Comparison of ENCODE assay signal across 8 cellular contexts in genomic region chr3:97970929-97971460, GRCh38. TPM values are rescaled to one million over a fixed set of nuclear protein-coding genes. Genes with fewer than 3 reads are reported as not detected.
DNase-seq lines count a peak whose midpoint lies in the region; ATAC-seq and TF ChIP-seq lines count a peak whose summit lies in the region.

No MANE protein-coding gene starts in this region.

- no peak for DNase-seq in AG09309 (ENCODE audit: low read depth)
- no peak for DNase-seq in adrenal gland
- DNase-seq in stimulated activated CD4-positive, alpha-beta T cell treated with anti-CD3 and anti-CD28 coated beads, Interleukin-2, amount 100 ng/mL, for 24 hours = no peak
- DNase-seq in activated CD4-positive, alpha-beta T cell treated with anti-CD3 and anti-CD28 coated beads for 4 hours = no peak

- ATAC-seq in HG03342 (IDR thresholded peaks at IDR 0.05; ENCODE audit: unreplicated experiment) (no peak), HG02938 (IDR thresholded peaks at IDR 0.05; ENCODE audit: unreplicated experiment) (no peak)

- intact Hi-C loops in adrenal gland (cut with DNase I) = loop anchor here in 1 of 2 donors (10.0 kb wide), 1 partner anchor 146 kb away; the partner anchor contains the start of gene CRYBG3

- no peak for TF ChIP-seq CTCF in AG09309 (IDR thresholded peaks at IDR 0.05; ENCODE audit: control insufficient read depth, insufficient read depth, low read depth, low read length, missing control alignments)
- TF ChIP-seq CTCF in HEK293 (tag by site-specific recombination; IDR thresholded peaks at IDR 0.05) = no peak
- no peak for TF ChIP-seq CTCF in adrenal gland (IDR thresholded peaks at IDR 0.05)

- peak overlapping the region; percentile 49 for H3K4me3 ChIP-seq in AG09309 (ENCODE audit: control insufficient read depth, low read depth, low read length)
- no peak overlapping the region for H3K4me3 ChIP-seq in HEK293 (ENCODE audit: low read depth, low read length)
- H3K4me3 ChIP-seq in adrenal gland = peak overlapping the region in 2 of 4 donors; percentile 69 to 92
- no peak overlapping the region for H3K4me3 ChIP-seq in mucosa of stomach (ENCODE audit: low read length)

- H3K36me3 ChIP-seq in HEK293 (ENCODE audit: control insufficient read depth in 2 of 2, insufficient read depth in 1 of 2, low read length in 2 of 2) (peaks cover 0 to 12% of the 10 kb centered on the region in 2 experiments; a peak in 1 of 3 replicates), adrenal gland (replicated peaks in 1 of 2) (no peaks in the 10 kb centered on the region), mucosa of stomach (ENCODE audit: control insufficient read depth, insufficient read depth, low read length) (no peaks in the 10 kb centered on the region)

- H3K27ac ChIP-seq in HEK293 (ENCODE audit: extremely low read depth, low read depth, low read length) (no peak overlapping the region), adrenal gland (peak overlapping the region in 3 of 5 donors; percentile 70 to 93 (median 88))

- POLR2A ChIA-PET in HEK293 (lab: Yijun Ruan, JAX) = no interaction called here

- H3K4me1 ChIP-seq in HEK293 (ENCODE audit: control insufficient read depth, insufficient read depth, low read length) = no peaks in the 10 kb centered on the region; the same call in 1 of the 2 replicates
- H3K4me1 ChIP-seq in adrenal gland (replicated peaks in 1 of 2) = peaks cover 6 to 24% of the 10 kb centered on the region in 2 donors
- peaks cover 4% of the 10 kb centered on the region for H3K4me1 ChIP-seq in mucosa of stomach (ENCODE audit: control insufficient read depth, insufficient read depth, low read length)

- H3K9me3 ChIP-seq in HEK293 (ENCODE audit: control insufficient read depth, insufficient read depth, low read depth, low read length) (no peaks in the 10 kb centered on the region), adrenal gland (replicated peaks in 1 of 3) (no peaks in the 10 kb centered on the region), mucosa of stomach (ENCODE audit: control insufficient read depth, low read length) (no peaks in the 10 kb centered on the region)

- WGBS in adrenal gland, 4 donors = 76 to 86% (median 81%) methylated on average over 9 of the region's 9 CpGs

- no peak for TF ChIP-seq POLR2A in adrenal gland (IDR thresholded peaks at IDR 0.05)

- peak overlapping the region; percentile 53 for H3K9ac ChIP-seq in mucosa of stomach (ENCODE audit: low read length)

- no peaks in the 10 kb centered on the region for H3K27me3 ChIP-seq in adrenal gland
- H3K27me3 ChIP-seq in mucosa of stomach (ENCODE audit: control insufficient read depth, insufficient read depth, low read length) = no peaks in the 10 kb centered on the region

- CTCF ChIA-PET in HEK293 (lab: Yijun Ruan, JAX) = interaction anchor here (1.2 kb wide), 1 partner anchor 150 kb away, joined by 5 read pairs; the partner anchor contains the start of gene CRYBG3

TF ChIP-seq in HEK293, 187 proteins besides CTCF, POLR2A, EP300 and RAD21:
- TF ChIP-seq ZNF335 (tag by site-specific recombination; conservative IDR thresholded peaks at IDR 0.05) = 0 out of 2 replicates have a peak, but pooled peaks have one; percentile 13
- no peak for TF ChIP-seq ZSCAN30 (tag by site-specific recombination; IDR thresholded peaks at IDR 0.05)
- peak; percentile 85 for TF ChIP-seq PRDM6 (tag by site-specific recombination; IDR thresholded peaks at IDR 0.05)

RNA-seq across cellular contexts. Expression of gene RIOX2, which starts 1.2 kb away (rescaled TPM):
- 10 to 100 TPM in 7 of 8 donors, 1 to 10 TPM in 1; 8.4 to 27.9 (median 19.5) TPM for total RNA-seq in adrenal gland
- 10 to 100 TPM in 2 of 3 donors, 1 to 10 TPM in 1; 10.0 to 48.0 (median 12.8) TPM for polyA plus RNA-seq in adrenal gland
